ENCODE assay signal across 11 cellular contexts in genomic region chr2:112959109-112959591, GRCh38. TPM values are rescaled to one million over a fixed set of nuclear protein-coding genes. Genes with fewer than 3 reads are reported as not detected.
DNase-seq lines count a peak whose midpoint lies in the region; ATAC-seq and TF ChIP-seq lines count a peak whose summit lies in the region.
"Had no signal": no experiment of that assay in that cellular context is flagged by ENCODE, and none has a peak within 500 bp of the region (broad histone marks: within the 10 kb centered on the region; RNA-seq: fewer than 3 reads in every experiment).

No MANE protein-coding gene starts in this region.

- H3K27ac Mint-ChIP-seq in activated naive CD4-positive, alpha-beta T cell treated with anti-CD3 and anti-CD28 coated beads for 36 hours, result no peak overlapping the region
- H3K27ac Mint-ChIP-seq in activated naive CD4-positive, alpha-beta T cell treated with anti-CD3 and anti-CD28 coated beads, Interleukin-2, amount 10 ng/mL, durations not matched to agents 7 days and 5 days, result no peak overlapping the region
- H3K27ac Mint-ChIP-seq: activated naive CD8-positive, alpha-beta T cell treated with anti-CD3 and anti-CD28 coated beads, Interleukin-2, amount 50 U/mL, for 24 hours; stimulated activated memory B cell treated with anti-CD40 and anti-IgM and Interleukin-4, amounts not matched to agents 10 μg/mL and 1 μg/mL and 100 μg/mL, for 72 hours had no signal

- H2AFZ ChIP-seq in OCI-LY7 (ENCODE audit: low read length), result no peak overlapping the region

- peak; percentile 13 for DNase-seq in activated naive CD4-positive, alpha-beta T cell treated with anti-CD3 and anti-CD28 coated beads for 36 hours
- no peak for DNase-seq in activated naive CD4-positive, alpha-beta T cell treated with anti-CD3 and anti-CD28 coated beads, Interleukin-2, amount 10 ng/mL, durations not matched to agents 7 days and 5 days
- DNase-seq in OCI-LY7 (ENCODE audit: low spot score) (no peak), epithelial cell of esophagus (ENCODE audit: low read depth) (peak; percentile 44), HuH-7 (ENCODE audit: low spot score) (no peak), NCI-H446 (lab: John Stamatoyannopoulos, UW) (no peak)

- no peaks in the 10 kb centered on the region for H3K9me2 ChIP-seq in OCI-LY7 (ENCODE audit: insufficient read depth, low read length)

- peak; percentile 63 for TF ChIP-seq CTCF in OCI-LY7 (conservative IDR thresholded peaks at IDR 0.05; ENCODE audit: low read length)
- TF ChIP-seq CTCF in epithelial cell of esophagus (IDR thresholded peaks at IDR 0.05; ENCODE audit: insufficient read depth, low read depth, low read length, missing control alignments), result no peak

- no peaks in the 10 kb centered on the region for H3K36me3 Mint-ChIP-seq in activated naive CD4-positive, alpha-beta T cell treated with anti-CD3 and anti-CD28 coated beads for 36 hours (ENCODE audit: low read depth)
- H3K36me3 Mint-ChIP-seq in activated naive CD4-positive, alpha-beta T cell treated with anti-CD3 and anti-CD28 coated beads, Interleukin-2, amount 10 ng/mL, durations not matched to agents 7 days and 5 days, result no peaks in the 10 kb centered on the region
- H3K36me3 Mint-ChIP-seq: stimulated activated memory B cell treated with anti-CD40 and anti-IgM and Interleukin-4, amounts not matched to agents 10 μg/mL and 1 μg/mL and 100 μg/mL, for 72 hours had no signal

- H3K4me3 ChIP-seq in OCI-LY7 (ENCODE audit: low read depth, low read length, poor library complexity, severe bottlenecking) (no peak overlapping the region), epithelial cell of esophagus (ENCODE audit: low read length) (no peak overlapping the region)

- no TSS peak for BruUV-seq in OCI-LY7 (replicated peaks; lab: Mats Ljungman, UMichigan)

- no peaks in the 10 kb centered on the region for H4K20me1 ChIP-seq in OCI-LY7 (ENCODE audit: insufficient read depth, low read length)

- no peak overlapping the region for H3K27ac ChIP-seq in OCI-LY7 (ENCODE audit: low read depth, low read length, poor library complexity, severe bottlenecking)

- no peak overlapping the region for H3K4me3 Mint-ChIP-seq in activated naive CD4-positive, alpha-beta T cell treated with anti-CD3 and anti-CD28 coated beads for 36 hours
- no peak overlapping the region for H3K4me3 Mint-ChIP-seq in activated naive CD4-positive, alpha-beta T cell treated with anti-CD3 and anti-CD28 coated beads, Interleukin-2, amount 10 ng/mL, durations not matched to agents 7 days and 5 days
- H3K4me3 Mint-ChIP-seq: activated naive CD8-positive, alpha-beta T cell treated with anti-CD3 and anti-CD28 coated beads, Interleukin-2, amount 50 U/mL, for 24 hours; stimulated activated memory B cell treated with anti-CD40 and anti-IgM and Interleukin-4, amounts not matched to agents 10 μg/mL and 1 μg/mL and 100 μg/mL, for 72 hours had no signal

- no peaks in the 10 kb centered on the region for H3K4me1 Mint-ChIP-seq in activated naive CD4-positive, alpha-beta T cell treated with anti-CD3 and anti-CD28 coated beads for 36 hours (ENCODE audit: low read depth)
- H3K4me1 Mint-ChIP-seq in activated naive CD4-positive, alpha-beta T cell treated with anti-CD3 and anti-CD28 coated beads, Interleukin-2, amount 10 ng/mL, durations not matched to agents 7 days and 5 days, result no peaks in the 10 kb centered on the region
- H3K4me1 Mint-ChIP-seq: activated naive CD8-positive, alpha-beta T cell treated with anti-CD3 and anti-CD28 coated beads, Interleukin-2, amount 50 U/mL, for 24 hours; stimulated activated memory B cell treated with anti-CD40 and anti-IgM and Interleukin-4, amounts not matched to agents 10 μg/mL and 1 μg/mL and 100 μg/mL, for 72 hours had no signal

- H3K4me1 ChIP-seq in OCI-LY7 (ENCODE audit: insufficient read depth, low read length, poor library complexity, severe bottlenecking), result no peaks in the 10 kb centered on the region
- H3K4me1 ChIP-seq: BE2C had no signal

- POLR2A ChIA-PET in OCI-LY7 (lab: Charles Lee), result no interaction called here

- intact Hi-C loops in activated naive CD4-positive, alpha-beta T cell treated with anti-CD3 and anti-CD28 coated beads for 36 hours (cut with micrococcal nuclease), result loop anchor here (1.0 kb wide), 1 partner anchor 210 kb away; no protein-coding TSS in a partner anchor
- intact Hi-C loops in OCI-LY7 (cut with micrococcal nuclease; ENCODE audit: unreplicated experiment), result loop anchor here (10.0 kb wide), 1 partner anchor 354 kb away; no protein-coding TSS in a partner anchor

- CTCF ChIA-PET in activated naive CD4-positive, alpha-beta T cell treated with anti-CD3 and anti-CD28 coated beads for 36 hours (lab: Charles Lee), result interaction anchor here (0.5 to 1.5 kb wide), 20 partner anchors 8 to 262 kb away, joined by 3 to 9 read pairs (median 3); no protein-coding TSS in a partner anchor
- CTCF ChIA-PET in activated naive CD4-positive, alpha-beta T cell treated with anti-CD3 and anti-CD28 coated beads, Interleukin-2, amount 10 ng/mL, durations not matched to agents 7 days and 5 days (lab: Charles Lee), result interaction anchor here (0.6 to 3.6 kb wide), 16 partner anchors 10 to 222 kb away, joined by 3 to 24 read pairs (median 4); partner anchors contain the start of gene IL36G
- CTCF ChIA-PET in OCI-LY7 (lab: Charles Lee; ENCODE audit: unreplicated experiment), result interaction anchor here (0.5 kb wide), 1 partner anchor 8 kb away, joined by 3 read pairs; no protein-coding TSS in a partner anchor

- no peaks in the 10 kb centered on the region for H3K79me2 ChIP-seq in OCI-LY7 (ENCODE audit: insufficient read depth, low read depth, low read length)

- no peaks in the 10 kb centered on the region for H3K9me3 Mint-ChIP-seq in activated naive CD4-positive, alpha-beta T cell treated with anti-CD3 and anti-CD28 coated beads for 36 hours
- no peaks in the 10 kb centered on the region for H3K9me3 Mint-ChIP-seq in activated naive CD4-positive, alpha-beta T cell treated with anti-CD3 and anti-CD28 coated beads, Interleukin-2, amount 10 ng/mL, durations not matched to agents 7 days and 5 days
- H3K9me3 Mint-ChIP-seq: activated naive CD8-positive, alpha-beta T cell treated with anti-CD3 and anti-CD28 coated beads, Interleukin-2, amount 50 U/mL, for 24 hours; stimulated activated memory B cell treated with anti-CD40 and anti-IgM and Interleukin-4, amounts not matched to agents 10 μg/mL and 1 μg/mL and 100 μg/mL, for 72 hours had no signal

- ATAC-seq in GM18498 (IDR thresholded peaks at IDR 0.05; ENCODE audit: unreplicated experiment) (no peak), HG02798 (IDR thresholded peaks at IDR 0.05; ENCODE audit: poor library complexity, unreplicated experiment) (no peak)

- no peaks in the 10 kb centered on the region for H3K9me3 ChIP-seq in OCI-LY7 (ENCODE audit: low read length)
- H3K9me3 ChIP-seq: BE2C had no signal

- no peaks in the 10 kb centered on the region for H3K36me3 ChIP-seq in OCI-LY7 (ENCODE audit: insufficient read depth, low read length)
- H3K36me3 ChIP-seq: BE2C had no signal

- no peak overlapping the region for H3K4me2 ChIP-seq in OCI-LY7 (ENCODE audit: low read length)

- no peaks in the 10 kb centered on the region for H3K27me3 Mint-ChIP-seq in activated naive CD4-positive, alpha-beta T cell treated with anti-CD3 and anti-CD28 coated beads for 36 hours (ENCODE audit: low read depth)
- no peaks in the 10 kb centered on the region for H3K27me3 Mint-ChIP-seq in activated naive CD4-positive, alpha-beta T cell treated with anti-CD3 and anti-CD28 coated beads, Interleukin-2, amount 10 ng/mL, durations not matched to agents 7 days and 5 days
- H3K27me3 Mint-ChIP-seq: activated naive CD8-positive, alpha-beta T cell treated with anti-CD3 and anti-CD28 coated beads, Interleukin-2, amount 50 U/mL, for 24 hours; stimulated activated memory B cell treated with anti-CD40 and anti-IgM and Interleukin-4, amounts not matched to agents 10 μg/mL and 1 μg/mL and 100 μg/mL, for 72 hours had no signal

RNA-seq across cellular contexts. Expression of gene IL36G, which starts 18.7 kb away (rescaled TPM):
- total RNA-seq in activated naive CD4-positive, alpha-beta T cell treated with anti-CD3 and anti-CD28 coated beads for 36 hours, result not detected
- total RNA-seq in OCI-LY7 (2014; rRNA removed; shearing (Covaris generic)), result not detected in 2 replicates
- total RNA-seq in OCI-LY7 (2022), result not detected in 2 replicates

RNA-seq across cellular contexts. Expression of gene IL36A, which starts 46.1 kb away (rescaled TPM):
- not detected for total RNA-seq in activated naive CD4-positive, alpha-beta T cell treated with anti-CD3 and anti-CD28 coated beads for 36 hours
- not detected in 2 replicates for total RNA-seq in OCI-LY7 (2014; rRNA removed; shearing (Covaris generic))
- total RNA-seq in OCI-LY7 (2022), result not detected in 2 replicates

RNA-seq across cellular contexts. Expression of gene IL37, which starts 48.2 kb away (rescaled TPM):
- total RNA-seq in activated naive CD4-positive, alpha-beta T cell treated with anti-CD3 and anti-CD28 coated beads for 36 hours, result not detected
- total RNA-seq in OCI-LY7 (2014; rRNA removed; shearing (Covaris generic)), result not detected in 2 replicates
- 0.63 TPM in 1 of 2 replicates, not detected in the other for total RNA-seq in OCI-LY7 (2022)

Comparison
In these comparisons a context has a peak if more than half of its experiments do, and no peak if none do; other contexts are left out.
1. DNase-seq: peak in activated naive CD4-positive, alpha-beta T cell treated with anti-CD3 and anti-CD28 coated beads for 36 hours (single experiment) and epithelial cell of esophagus (single experiment); none in activated naive CD4-positive, alpha-beta T cell treated with anti-CD3 and anti-CD28 coated beads, Interleukin-2, amount 10 ng/mL, durations not matched to agents 7 days and 5 days (single experiment), OCI-LY7 (single experiment), HuH-7 (single experiment) and NCI-H446 (0 of 2).